21 cellular contexts compared by ENCODE assay signal in the genomic region with DNA sequence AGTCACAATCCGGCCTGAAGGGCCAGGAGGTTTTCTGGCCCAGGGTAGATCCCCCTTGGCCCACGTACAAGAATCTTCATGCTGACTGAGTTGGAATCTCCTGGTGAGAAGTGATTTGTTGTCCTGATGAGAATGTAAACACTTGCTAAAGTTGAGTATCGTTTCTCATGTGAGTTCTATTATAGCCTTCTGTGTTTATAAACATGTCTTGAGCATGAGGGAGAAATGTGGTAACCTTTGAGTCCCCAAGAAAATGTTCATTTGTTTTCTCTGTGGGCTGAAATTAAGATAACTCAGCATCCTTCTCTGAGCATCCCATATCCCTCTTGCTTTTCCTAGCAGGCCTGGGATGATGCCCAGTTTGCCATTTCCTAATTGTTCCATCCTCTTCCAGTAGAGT.
A peak's percentile ranks its signal among the peaks of the same experiment; 100 is the strongest.
DNase-seq lines count a peak whose midpoint lies in the region; ATAC-seq, FAIRE-seq and TF ChIP-seq lines count a peak whose summit lies in the region.
"Had no signal": no experiment of that assay in that cellular context is flagged by ENCODE, and none has a peak within 500 bp of the region (broad histone marks: within the 10 kb centered on the region; RNA-seq: fewer than 3 reads in every experiment).

No MANE protein-coding gene starts in this region.

- POLR2A ChIA-PET in AG04450 (lab: Yijun Ruan, JAX): no interaction called here
- POLR2A ChIA-PET in HEK293 (lab: Yijun Ruan, JAX): no interaction called here
- POLR2A ChIA-PET in Caco-2 (lab: Charles Lee): no interaction called here

- DNase-seq in AG04450 (ENCODE audit: low read depth, low spot score) (peak; percentile 30), fibroblast of the aortic adventitia (ENCODE audit: low read depth) (peak; percentile 14), Caco-2 (no peak), HuH-7.5 (ENCODE audit: low spot score) (no peak), mesenteric fat pad (ENCODE audit: low spot score) (no peak)
- DNase-seq: 8988T; Calu3; CD4-positive, alpha-beta memory T cell; GDM1; H7 had no signal

- no peaks in the 10 kb centered on the region for H3K36me3 Mint-ChIP-seq in Caco-2 (ENCODE audit: insufficient read depth, unreplicated experiment)

- H3K4me1 ChIP-seq in HEK293 (ENCODE audit: control insufficient read depth, insufficient read depth, low read length): peaks cover 12% of the 10 kb centered on the region
- H3K4me1 ChIP-seq in Caco-2: peaks cover 43% of the 10 kb centered on the region

- H3K4me3 Mint-ChIP-seq in Caco-2 (ENCODE audit: unreplicated experiment): no peak overlapping the region
- H3K4me3 Mint-ChIP-seq: CD14-positive monocyte; CD4-positive, alpha-beta memory T cell; GM23338 had no signal

- no peak overlapping the region for H3K27ac Mint-ChIP-seq in Caco-2 (ENCODE audit: unreplicated experiment)
- H3K27ac Mint-ChIP-seq: CD14-positive monocyte, GM23338 had no signal

- no peak for ATAC-seq in HG03442 (IDR thresholded peaks at IDR 0.05; ENCODE audit: unreplicated experiment)
- ATAC-seq: GM23338, HCT116, HepG2 had no signal

- CTCF ChIA-PET in AG04450 (lab: Charles Lee) (no interaction called here), HEK293 (lab: Yijun Ruan, JAX) (no interaction called here), Caco-2 (lab: Charles Lee) (no interaction called here)

- H3K36me3 ChIP-seq in HEK293 (ENCODE audit: control insufficient read depth in 2 of 2, insufficient read depth in 1 of 2, low read length in 2 of 2) (no peaks in the 10 kb centered on the region), Caco-2 (ENCODE audit: control insufficient read depth, insufficient read depth, low read length) (no peaks in the 10 kb centered on the region)

- intact Hi-C loops in Caco-2 (cut with micrococcal nuclease; ENCODE audit: unreplicated experiment): no loop called here

- FAIRE-seq in endometrium (lab: Jason Lieb, UNC): peak; percentile 69
- FAIRE-seq: GM12892, GM18507, HepG2 had no signal

- H3K4me1 Mint-ChIP-seq in Caco-2 (ENCODE audit: low read depth, unreplicated experiment): peaks cover 30% of the 10 kb centered on the region

- TF ChIP-seq CTCF in AG04450 (IDR thresholded peaks at IDR 0.05; ENCODE audit: low read depth, low read length) (no peak), HEK293 (tag by site-specific recombination; IDR thresholded peaks at IDR 0.05) (no peak), fibroblast of the aortic adventitia (IDR thresholded peaks at IDR 0.05; ENCODE audit: insufficient read depth, low read length) (no peak), Caco-2 (IDR thresholded peaks at IDR 0.05; ENCODE audit: insufficient read depth in 1 of 2, low read depth in 1 of 2, low read length in 1 of 2, severe bottlenecking in 1 of 2, unreplicated experiment in 1 of 2) (no peak)

- H3K27me3 ChIP-seq in AG04450 (ENCODE audit: control insufficient read depth, insufficient read depth, low read length): no peaks in the 10 kb centered on the region
- H3K27me3 ChIP-seq in Caco-2 (replicated peaks; ENCODE audit: control insufficient read depth, insufficient read depth, low read length): no peaks in the 10 kb centered on the region
- H3K27me3 ChIP-seq: BLaER1 had no signal

- H3K4me3 ChIP-seq in AG04450 (ENCODE audit: low read depth, low read length): no peak overlapping the region
- no peak overlapping the region for H3K4me3 ChIP-seq in HEK293 (ENCODE audit: low read depth, low read length)
- no peak overlapping the region for H3K4me3 ChIP-seq in fibroblast of the aortic adventitia (ENCODE audit: low read depth, low read length)
- H3K4me3 ChIP-seq in Caco-2 (ENCODE audit: low read depth, low read length): no peak overlapping the region
- H3K4me3 ChIP-seq: BLaER1, GM23338 had no signal

- H3K27me3 Mint-ChIP-seq in Caco-2 (ENCODE audit: insufficient read depth, unreplicated experiment): no peaks in the 10 kb centered on the region
- H3K27me3 Mint-ChIP-seq: CD4-positive, alpha-beta memory T cell had no signal

- H3K27ac ChIP-seq in AG04450 (ENCODE audit: low read depth, low read length) (no peak overlapping the region), HEK293 (ENCODE audit: extremely low read depth, low read depth, low read length) (no peak overlapping the region)
- H3K27ac ChIP-seq: BLaER1, KMS-11 had no signal

- no peaks in the 10 kb centered on the region for H3K9me3 Mint-ChIP-seq in Caco-2 (ENCODE audit: unreplicated experiment)
- H3K9me3 Mint-ChIP-seq: CD14-positive monocyte; CD4-positive, alpha-beta memory T cell; GM23338 had no signal

- BruUV-seq in Caco-2 (replicated peaks; lab: Mats Ljungman, UMichigan): no TSS peak

- H3K9me3 ChIP-seq in AG04450 (ENCODE audit: control insufficient read depth, insufficient read depth, low read length): no peaks in the 10 kb centered on the region; the same call in 1 of the 2 replicates
- no peaks in the 10 kb centered on the region for H3K9me3 ChIP-seq in HEK293 (ENCODE audit: control insufficient read depth, insufficient read depth, low read depth, low read length)
- no peaks in the 10 kb centered on the region for H3K9me3 ChIP-seq in Caco-2
- H3K9me3 ChIP-seq: BLaER1 had no signal

TF ChIP-seq in HEK293, 187 proteins besides CTCF, POLR2A, EP300 and RAD21:
- TF ChIP-seq ZNF747 (tag by site-specific recombination; IDR thresholded peaks at IDR 0.05): no peak
- TF ChIP-seq ZIC2 (tag by site-specific recombination; IDR thresholded peaks at IDR 0.05): 0 out of 2 replicates have a peak, but pooled peaks have one; percentile 15
TF ChIP-seq in HEK293: peak in this region for 1.

Comparison
In these comparisons a context has a peak if more than half of its experiments do, and no peak if none do; other contexts are left out.
1. DNase-seq: peak in AG04450 (single experiment) and fibroblast of the aortic adventitia (single experiment); none in Caco-2 (0 of 2), HuH-7.5 (single experiment) and mesenteric fat pad (single experiment).